23 cellular contexts compared by ENCODE assay signal in genomic region chr6:96917098-96917497, GRCh38. TPM values are rescaled to one million over a fixed set of nuclear protein-coding genes. Genes with fewer than 3 reads are reported as not detected.
"Had no signal": no experiment of that assay in that cellular context is flagged by ENCODE, and none has a peak within 500 bp of the region (broad histone marks: within the 10 kb centered on the region; RNA-seq: fewer than 3 reads in every experiment).

No MANE protein-coding gene starts in this region.

- H3K9me3 Mint-ChIP-seq: activated naive CD4-positive, alpha-beta T cell treated with anti-CD3 and anti-CD28 coated beads for 36 hours; activated T-helper 17 cell treated with anti-CD3 and anti-CD28 coated beads, Interleukin-2, amount 50 U/mL, for 72 hours; stimulated activated effector memory CD8-positive, alpha-beta T cell treated with anti-CD3 and anti-CD28 coated beads, Interleukin-12 subunit alpha, Interleukin-12 subunit beta, amount 100 ng/mL, for 72 hours; type B pancreatic cell had no signal

- DNase-seq: activated CD4-positive, alpha-beta T cell treated with anti-CD3 and anti-CD28 coated beads for 36 hours; activated CD4-positive, alpha-beta T cell treated with anti-CD3 and anti-CD28 coated beads, Interleukin-2, amount 50 U/mL, for 48 hours; activated naive CD4-positive, alpha-beta T cell treated with anti-CD3 and anti-CD28 coated beads for 36 hours; activated T-cell treated with anti-CD3 and anti-CD28 coated beads for 4 hours; body of pancreas; dermis blood vessel endothelial cell; effector memory CD4-positive, alpha-beta T cell; heart right ventricle; kidney glomerular epithelial cell; left ventricle myocardium inferior; mammary epithelial cell; nephron progenitor cell; occipital lobe; posterior cingulate gyrus; sigmoid colon; stimulated activated CD4-positive, alpha-beta T cell treated with anti-CD3 and anti-CD28 coated beads, Interleukin-4, amount 100 ng/mL, for 24 hours; stomach had no signal

- ATAC-seq: activated CD4-positive, alpha-beta T cell treated with anti-CD3 and anti-CD28 coated beads for 36 hours; activated T-helper 17 cell treated with anti-CD3 and anti-CD28 coated beads, Interleukin-2, amount 50 U/mL, for 72 hours; body of pancreas; heart right ventricle; stimulated activated effector memory CD8-positive, alpha-beta T cell treated with anti-CD3 and anti-CD28 coated beads, Interleukin-12 subunit alpha, Interleukin-12 subunit beta, amount 100 ng/mL, for 72 hours; WTC11 had no signal

- H3K36me3 Mint-ChIP-seq: stimulated activated effector memory CD8-positive, alpha-beta T cell treated with anti-CD3 and anti-CD28 coated beads, Interleukin-12 subunit alpha, Interleukin-12 subunit beta, amount 100 ng/mL, for 72 hours; type B pancreatic cell; WTC11 had no signal

- H3K4me3 Mint-ChIP-seq: activated CD4-positive, alpha-beta T cell treated with anti-CD3 and anti-CD28 coated beads for 36 hours; activated naive CD4-positive, alpha-beta T cell treated with anti-CD3 and anti-CD28 coated beads for 36 hours; activated T-helper 17 cell treated with anti-CD3 and anti-CD28 coated beads, Interleukin-2, amount 50 U/mL, for 72 hours; nephron progenitor cell; stimulated activated effector memory CD8-positive, alpha-beta T cell treated with anti-CD3 and anti-CD28 coated beads, Interleukin-12 subunit alpha, Interleukin-12 subunit beta, amount 100 ng/mL, for 72 hours; type B pancreatic cell; WTC11 had no signal

- H3K4me1 Mint-ChIP-seq: nephron progenitor cell had no signal

RNA-seq across cellular contexts. Expression of gene KLHL32, which starts 7.4 kb away (rescaled TPM):
- total RNA-seq: dermis blood vessel endothelial cell, endothelial cell of umbilical vein, myocyte had no signal
